Comparison of ENCODE assay signal across 12 cellular contexts in the genomic region with DNA sequence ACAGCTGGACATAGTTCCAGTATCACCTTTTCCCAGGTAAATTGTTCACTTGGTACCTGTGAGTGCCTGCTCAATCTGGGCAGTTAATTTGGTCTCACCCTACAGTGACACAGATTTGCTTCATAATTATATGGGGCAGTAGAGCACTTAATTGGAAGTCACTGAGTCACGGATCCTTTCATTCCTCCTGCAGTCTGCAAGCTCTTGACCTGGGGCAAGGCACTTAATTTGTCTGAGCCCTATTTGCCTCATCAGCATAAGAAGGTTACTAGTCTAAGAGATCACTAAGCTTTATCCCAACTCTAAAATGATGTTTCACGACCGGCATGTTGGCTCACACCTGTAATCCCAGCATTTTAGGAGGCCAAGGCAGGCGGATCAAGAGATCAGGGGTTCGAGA.
"Had no signal": no experiment of that assay in that cellular context is flagged by ENCODE, and none has a peak within 500 bp of the region (broad histone marks: within the 10 kb centered on the region; RNA-seq: fewer than 3 reads in every experiment).

No MANE protein-coding gene starts in this region.

- H3K9me3 ChIP-seq: colonic mucosa, sigmoid colon, thoracic aorta had no signal

- H3K4me3 ChIP-seq: colonic mucosa, lung, sigmoid colon, thoracic aorta had no signal

- H3K4me1 ChIP-seq: colonic mucosa, sigmoid colon had no signal

- H3K36me3 ChIP-seq: colonic mucosa, sigmoid colon had no signal

- H3K27ac ChIP-seq: colonic mucosa, sigmoid colon, thoracic aorta had no signal

- DNase-seq: activated CD4-positive, alpha-beta T cell treated with anti-CD3 and anti-CD28 coated beads, Interleukin-2, amount 50 U/mL, for 48 hours; activated gamma-delta T cell treated with Interleukin-2 at 50 U/mL for 16 hours; amygdala; central memory CD4-positive, alpha-beta T cell; colonic mucosa; nephron progenitor cell; sigmoid colon; stimulated activated CD4-positive, alpha-beta T cell treated with anti-CD3 and anti-CD28 coated beads, Interleukin-1b, Interleukin-23, amount 100 ng/mL, for 48 hours; T-helper 1 cell had no signal

- H3K27me3 ChIP-seq: colonic mucosa, sigmoid colon had no signal

- FAIRE-seq: frontal cortex had no signal
